ENCODE assay signal across 8 cellular contexts in the genomic region with DNA sequence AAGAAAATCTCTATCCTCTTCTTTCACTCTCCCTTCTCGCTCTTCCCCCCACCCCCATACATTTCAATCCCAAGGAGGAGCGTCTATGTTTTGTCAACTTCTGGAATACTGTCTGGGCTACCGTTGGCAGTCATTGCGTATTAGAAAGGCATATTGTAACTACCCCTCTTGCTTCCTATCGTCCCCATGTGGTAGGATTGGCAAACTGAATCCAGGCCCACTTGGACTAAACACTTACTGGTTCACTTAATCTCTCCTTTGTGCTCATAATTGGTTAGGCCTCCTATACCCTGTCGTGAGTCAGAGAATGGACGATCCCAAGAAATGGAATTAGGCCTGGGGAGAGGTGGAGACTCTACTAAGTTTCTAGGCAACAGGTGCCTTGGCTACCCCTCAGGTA.
DNase-seq lines count a peak whose midpoint lies in the region; ATAC-seq, FAIRE-seq and TF ChIP-seq lines count a peak whose summit lies in the region.

No MANE protein-coding gene starts in this region.

- no peak overlapping the region for H4K8ac ChIP-seq in mesenchymal stem cell (ENCODE audit: low read length)

- no peak overlapping the region for H2BK120ac ChIP-seq in mesenchymal stem cell (ENCODE audit: low read depth, low read length)

- no peaks in the 10 kb centered on the region for H4K20me1 ChIP-seq in GM12878 (ENCODE audit: control insufficient read depth, insufficient read depth)

- H3K4ac ChIP-seq in mesenchymal stem cell (ENCODE audit: low read depth in 1 of 2, low read length in 2 of 2), result no peak overlapping the region

- in situ Hi-C loops in GM12878 (cut with MboI), result no loop called here

- peak; percentile 68; the same call in 2 of the 3 replicates for ATAC-seq in GM12878
- ATAC-seq in stimulated activated naive CD8-positive, alpha-beta T cell treated with anti-CD3 and anti-CD28 coated beads, Interleukin-15, Interleukin-2, amounts not matched to agents 100 U/mL and 50 U/mL, for 24 hours, result no peak
- no peak for ATAC-seq in GM21447 (IDR thresholded peaks at IDR 0.05; ENCODE audit: unreplicated experiment)

- TF ChIP-seq CTCF in MCF 10A (IDR thresholded peaks at IDR 0.05; ENCODE audit: unreplicated experiment) (no peak), breast epithelium (IDR thresholded peaks at IDR 0.05) (no peak), LNCaP clone FGC (IDR thresholded peaks at IDR 0.05; ENCODE audit: control insufficient read depth, extremely low read depth, insufficient read depth) (peak; percentile 42), GM12878 (IDR thresholded peaks at IDR 0.05 in 2 of 3, conservative IDR thresholded peaks at IDR 0.05 in 1 of 3; ENCODE audit: control insufficient read depth in 2 of 3, extremely low read depth in 1 of 3, insufficient read depth in 1 of 3, low read depth in 3 of 3, low read length in 3 of 3) (peak; percentile 55 to 67 (median 60)), suprapubic skin (IDR thresholded peaks at IDR 0.05) (peak in 1 of 2 donors; percentile 8)

- no peak overlapping the region for H4K91ac ChIP-seq in mesenchymal stem cell (ENCODE audit: low read length)

- no peaks in the 10 kb centered on the region for H3K79me2 ChIP-seq in GM12878 (ENCODE audit: control insufficient read depth, insufficient read depth, low read length)

- H3K4me1 ChIP-seq in breast epithelium (no peaks in the 10 kb centered on the region), GM12878 (ENCODE audit: control insufficient read depth, insufficient read depth, low read length) (no peaks in the 10 kb centered on the region), suprapubic skin (peaks cover 5% of the 10 kb centered on the region), mesenchymal stem cell (ENCODE audit: control insufficient read depth, insufficient read depth, low read depth, low read length) (peaks cover 2% of the 10 kb centered on the region)

- no peak overlapping the region for H2BK12ac ChIP-seq in mesenchymal stem cell (ENCODE audit: low read length in 2 of 2)

- no peaks in the 10 kb centered on the region for H3K79me1 ChIP-seq in mesenchymal stem cell (replicated peaks; ENCODE audit: low read length, poor library complexity, severe bottlenecking)

- no peaks in the 10 kb centered on the region for H3K4me1 Mint-ChIP-seq in MCF 10A (ENCODE audit: insufficient read depth, unreplicated experiment)

- CTCF ChIA-PET in MCF 10A (lab: Yijun Ruan, JAX) (no interaction called here), GM12878 (lab: Yijun Ruan, JAX) (interaction anchor here (0.6 to 2.1 kb wide), 6 partner anchors 32 to 211 kb away, joined by 3 to 13 read pairs (median 4); no protein-coding TSS in a partner anchor)

- no peak overlapping the region for H3K18ac ChIP-seq in mesenchymal stem cell (ENCODE audit: low read depth in 1 of 2, low read length in 2 of 2)

- H3K4me3 ChIP-seq in breast epithelium (no peak overlapping the region), LNCaP clone FGC (ENCODE audit: low read depth, low read length) (no peak overlapping the region), GM12878 (no peak overlapping the region), suprapubic skin (no peak overlapping the region), mesenchymal stem cell (ENCODE audit: insufficient read depth in 1 of 2, low read depth in 1 of 2, low read length in 2 of 2) (no peak overlapping the region)

- TF ChIP-seq EP300 in GM12878 (IDR thresholded peaks at IDR 0.05; ENCODE audit: borderline replicate concordance in 1 of 2, control insufficient read depth in 1 of 2, low read depth in 2 of 2, low read length in 2 of 2) (no peak), suprapubic skin (IDR thresholded peaks at IDR 0.05) (no peak)

- POLR2A ChIA-PET in MCF 10A (lab: Yijun Ruan, JAX) (no interaction called here), GM12878 (lab: Charles Lee) (no interaction called here)

- WGBS in GM12878 (ENCODE audit: insufficient coverage, insufficient replicate concordance, low lambda C conversion rate, missing lambda C conversion rate), result 18% methylated on average over 7 of the region's 7 CpGs
- 76% methylated on average over 7 of the region's 7 CpGs for WGBS in suprapubic skin
- 76% methylated on average over 7 of the region's 7 CpGs for WGBS in mesenchymal stem cell

- no peaks in the 10 kb centered on the region for H3K9me3 Mint-ChIP-seq in MCF 10A (ENCODE audit: unreplicated experiment)

- no peaks in the 10 kb centered on the region for H3K9me3 ChIP-seq in breast epithelium
- H3K9me3 ChIP-seq in GM12878 (replicated peaks; ENCODE audit: control insufficient read depth, insufficient read depth, low read length), result peaks cover 1% of the 10 kb centered on the region; the same call in 1 of the 3 replicates
- H3K9me3 ChIP-seq in suprapubic skin, result no peaks in the 10 kb centered on the region
- H3K9me3 ChIP-seq in mesenchymal stem cell (ENCODE audit: control insufficient read depth, low read length), result peaks cover 3% of the 10 kb centered on the region

- no peak overlapping the region for H3K23ac ChIP-seq in mesenchymal stem cell (ENCODE audit: low read length in 2 of 2)

- no peak overlapping the region for H3K27ac ChIP-seq in breast epithelium
- no peak overlapping the region for H3K27ac ChIP-seq in GM12878 (ENCODE audit: control insufficient read depth, insufficient read depth)
- H3K27ac ChIP-seq in suprapubic skin, result no peak overlapping the region
- H3K27ac ChIP-seq in mesenchymal stem cell (ENCODE audit: low read length, poor library complexity, severe bottlenecking), result no peak overlapping the region

- no peak overlapping the region for H2BK5ac ChIP-seq in mesenchymal stem cell (ENCODE audit: low read depth, low read length, poor library complexity, severe bottlenecking)

- H2BK15ac ChIP-seq in mesenchymal stem cell (ENCODE audit: low read depth, poor library complexity, severe bottlenecking), result no peak overlapping the region

- H3K36me3 ChIP-seq in breast epithelium, result no peaks in the 10 kb centered on the region
- no peaks in the 10 kb centered on the region for H3K36me3 ChIP-seq in GM12878 (ENCODE audit: control insufficient read depth in 2 of 2, insufficient read depth in 2 of 2, low read length in 1 of 2)
- H3K36me3 ChIP-seq in suprapubic skin, result no peaks in the 10 kb centered on the region
- no peaks in the 10 kb centered on the region for H3K36me3 ChIP-seq in mesenchymal stem cell (ENCODE audit: control insufficient read depth in 1 of 2, insufficient read depth in 2 of 2, low read depth in 1 of 2, low read length in 2 of 2)

- DNase-seq in MCF 10A (ENCODE audit: unreplicated experiment), result peak; percentile 47
- no peak for DNase-seq in breast epithelium (ENCODE audit: low spot score in 2 of 2)
- no peak for DNase-seq in LNCaP clone FGC (ENCODE audit: low read depth)
- DNase-seq in GM12878 (ENCODE audit: low read depth, low spot score), result no peak
- peak; percentile 39 for DNase-seq in stimulated activated naive CD8-positive, alpha-beta T cell treated with anti-CD3 and anti-CD28 coated beads, Interleukin-15, Interleukin-2, amounts not matched to agents 100 U/mL and 50 U/mL, for 24 hours
- DNase-seq in suprapubic skin (ENCODE audit: low spot score in 2 of 2), result no peak
- no peak for DNase-seq in mesenchymal stem cell

- no TSS peak for BruUV-seq in MCF 10A (replicated peaks; lab: Mats Ljungman, UMichigan)
- no TSS peak for BruUV-seq in GM12878 (replicated peaks; lab: Mats Ljungman, UMichigan)

- TF ChIP-seq POLR2A in breast epithelium (IDR thresholded peaks at IDR 0.05) (no peak), GM12878 (IDR thresholded peaks at IDR 0.05; ENCODE audit: low read depth, low read length) (no peak), suprapubic skin (IDR thresholded peaks at IDR 0.05) (no peak)

- no peak overlapping the region for H2AK5ac ChIP-seq in mesenchymal stem cell (ENCODE audit: low read length, severe bottlenecking)

- H3K4me3 Mint-ChIP-seq in MCF 10A (ENCODE audit: unreplicated experiment), result no peak overlapping the region

- SMC1A ChIA-PET in GM12878 (lab: Charles Lee; ENCODE audit: uncharacterized antibody, unreplicated experiment), result interaction anchor here (0.7 to 0.8 kb wide), 3 partner anchors 167 to 312 kb away, joined by 3 read pairs; no protein-coding TSS in a partner anchor

- RAD21 ChIA-PET in GM12878 (lab: Charles Lee; ENCODE audit: unreplicated experiment), result no interaction called here

- FAIRE-seq in GM12878 (lab: Jason Lieb, UNC), result no peak

- TF ChIP-seq RAD21 in GM12878 (IDR thresholded peaks at IDR 0.05; ENCODE audit: insufficient read depth, low read depth, low read length), result peak; percentile 43

- H3K27me3 ChIP-seq in breast epithelium, result no peaks in the 10 kb centered on the region
- peaks cover 0 to 2% of the 10 kb centered on the region in 2 experiments; a peak in 2 of 4 replicates for H3K27me3 ChIP-seq in GM12878 (replicated peaks in 1 of 2; ENCODE audit: control insufficient read depth in 2 of 2, insufficient read depth in 2 of 2, low read length in 1 of 2)
- peaks cover 18% of the 10 kb centered on the region for H3K27me3 ChIP-seq in suprapubic skin
- H3K27me3 ChIP-seq in mesenchymal stem cell (ENCODE audit: control insufficient read depth in 1 of 2, insufficient read depth in 1 of 2, low read length in 2 of 2), result peaks cover 13 to 28% of the 10 kb centered on the region in 2 experiments

- no peak overlapping the region for H3K14ac ChIP-seq in mesenchymal stem cell (ENCODE audit: low read length in 2 of 2)

- H3K9ac ChIP-seq in GM12878 (ENCODE audit: control insufficient read depth, insufficient read depth, low read length) (no peak overlapping the region), mesenchymal stem cell (ENCODE audit: low read length) (no peak overlapping the region)

- H3K36me3 Mint-ChIP-seq in MCF 10A (ENCODE audit: insufficient read depth, unreplicated experiment), result no peaks in the 10 kb centered on the region

- H3K27me3 Mint-ChIP-seq in MCF 10A (ENCODE audit: insufficient read depth, unreplicated experiment), result peaks cover 53% of the 10 kb centered on the region

- no peak overlapping the region for H3K27ac Mint-ChIP-seq in MCF 10A (ENCODE audit: low read depth, unreplicated experiment)

- intact Hi-C loops in MCF 10A (cut with micrococcal nuclease) (no loop called here), breast epithelium (cut with DNase I; ENCODE audit: low total_unique reads) (no loop called here), GM12878 (cut with micrococcal nuclease; ENCODE audit: unreplicated experiment) (loop anchor here (5.0 kb wide), 1 partner anchor 170 kb away; no protein-coding TSS in a partner anchor)

- H2AFZ ChIP-seq in GM12878 (ENCODE audit: control insufficient read depth, low read depth, low read length) (no peak overlapping the region), mesenchymal stem cell (ENCODE audit: low read depth, low read length) (no peak overlapping the region)

- H3K4me2 ChIP-seq in GM12878 (ENCODE audit: control insufficient read depth, insufficient read depth), result no peak overlapping the region
- H3K4me2 ChIP-seq in mesenchymal stem cell (ENCODE audit: low read length, poor library complexity, severe bottlenecking), result no peak overlapping the region

Comparison
In these comparisons a context has a peak if more than half of its experiments do, and no peak if none do; other contexts are left out.
1. DNase-seq: peak in MCF 10A (single experiment) and stimulated activated naive CD8-positive, alpha-beta T cell treated with anti-CD3 and anti-CD28 coated beads, Interleukin-15, Interleukin-2, amounts not matched to agents 100 U/mL and 50 U/mL, for 24 hours (single experiment); none in breast epithelium (0 of 2), LNCaP clone FGC (single experiment), GM12878 (single experiment), suprapubic skin (0 of 2) and mesenchymal stem cell (single experiment).
2. CTCF ChIP-seq: peak in LNCaP clone FGC (single experiment) and GM12878 (3 of 3); none in MCF 10A (single experiment) and breast epithelium (0 of 3).